Comparison of ENCODE assay signal across 8 cellular contexts in the genomic region with DNA sequence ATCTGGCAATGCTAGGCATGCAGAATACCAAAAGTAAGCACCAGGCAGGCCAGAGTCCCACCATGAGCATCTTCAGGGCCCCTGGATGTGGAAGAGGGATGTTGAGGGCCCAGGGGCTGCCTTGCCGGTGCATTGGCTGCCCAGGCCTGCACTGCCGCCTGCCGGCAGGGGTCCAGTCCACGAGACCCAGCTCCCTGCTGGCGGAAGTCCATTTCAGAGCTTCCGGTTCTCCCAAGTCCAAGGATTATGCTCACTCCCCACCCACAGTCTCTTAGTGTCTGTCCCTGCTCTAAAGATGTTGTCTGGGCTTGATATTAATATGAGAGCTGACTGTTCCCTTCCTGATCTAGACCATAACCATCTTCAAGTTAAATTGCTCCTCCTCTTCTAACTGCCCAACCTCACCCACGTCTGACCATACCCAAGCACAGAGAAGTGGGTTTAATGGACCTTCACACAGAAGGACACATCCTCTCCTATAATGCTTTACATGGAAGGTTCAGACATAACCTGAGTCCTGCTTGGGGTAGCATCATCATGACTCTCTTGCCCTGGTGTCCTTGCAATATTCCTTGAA.
DNase-seq lines count a peak whose midpoint lies in the region; ATAC-seq, FAIRE-seq and TF ChIP-seq lines count a peak whose summit lies in the region.

No MANE protein-coding gene starts in this region.

- peak overlapping the region; percentile 98 for H3K9ac ChIP-seq in Loucy (ENCODE audit: low read depth, low read length, poor library complexity, severe bottlenecking)

- H4K20me1 ChIP-seq in Loucy (ENCODE audit: insufficient read depth, low read length, poor library complexity, severe bottlenecking) = no peaks in the 10 kb centered on the region

- H3K27ac ChIP-seq in lower lobe of right lung = no peak overlapping the region

- intact Hi-C loops in lower lobe of right lung (cut with DNase I) = loop anchor here (5.0 kb wide), 1 partner anchor 79 kb away; no protein-coding TSS in a partner anchor

- H3K27me3 ChIP-seq in Loucy (ENCODE audit: insufficient read depth, low read length, poor library complexity, severe bottlenecking) (no peaks in the 10 kb centered on the region), bronchial epithelial cell (ENCODE audit: control insufficient read depth, insufficient read depth, low read length) (no peaks in the 10 kb centered on the region), lower lobe of right lung (ENCODE audit: low read depth) (peaks cover 6% of the 10 kb centered on the region)

- FAIRE-seq in bronchial epithelial cell (lab: Jason Lieb, UNC) = no peak

- H3K4me1 ChIP-seq in Loucy (ENCODE audit: insufficient read depth, low read length, poor library complexity, severe bottlenecking) (peaks cover 87% of the 10 kb centered on the region), lower lobe of right lung (no peaks in the 10 kb centered on the region)

- TF ChIP-seq CTCF in Loucy (conservative IDR thresholded peaks at IDR 0.05; ENCODE audit: low read length) (peak; percentile 87), bronchial epithelial cell (IDR thresholded peaks at IDR 0.05; ENCODE audit: insufficient read depth, low read length, severe bottlenecking) (peak; percentile 83), lower lobe of right lung (IDR thresholded peaks at IDR 0.05) (peak; percentile 61)

- no peak overlapping the region for H2AFZ ChIP-seq in Loucy (ENCODE audit: low read length)

- peaks cover 7% of the 10 kb centered on the region; the same call in 1 of the 2 replicates for H3F3A ChIP-seq in Loucy (ENCODE audit: low read depth)

- H3K9me3 ChIP-seq in Loucy (ENCODE audit: insufficient read depth, low read depth, low read length) = no peaks in the 10 kb centered on the region
- H3K9me3 ChIP-seq in lower lobe of right lung = no peaks in the 10 kb centered on the region

- peak overlapping the region; percentile 93 for H3K4me2 ChIP-seq in Loucy (ENCODE audit: low read depth, low read length, poor library complexity, severe bottlenecking)

- peak overlapping the region; percentile 27 for H3K4me3 ChIP-seq in Loucy (ENCODE audit: low read length, poor library complexity, severe bottlenecking)
- no peak overlapping the region for H3K4me3 ChIP-seq in bronchial epithelial cell (ENCODE audit: low read depth, low read length)
- no peak overlapping the region for H3K4me3 ChIP-seq in lower lobe of right lung

- H3K79me2 ChIP-seq in Loucy (ENCODE audit: insufficient read depth, low read length) = peaks cover 56% of the 10 kb centered on the region

- H3K36me3 ChIP-seq in Loucy (ENCODE audit: insufficient read depth, low read length) (no peaks in the 10 kb centered on the region), bronchial epithelial cell (ENCODE audit: control insufficient read depth, insufficient read depth, low read length) (no peaks in the 10 kb centered on the region), lower lobe of right lung (no peaks in the 10 kb centered on the region)

- H3K9me2 ChIP-seq in Loucy (replicated peaks; ENCODE audit: low read depth, low read length) = no peaks in the 10 kb centered on the region

- DNase-seq in AML-193 (lab: John Stamatoyannopoulos, UW) = peak; percentile 33 to 38
- peak; percentile 28 for DNase-seq in bronchial epithelial cell (ENCODE audit: low read depth)
- peak; percentile 73 for DNase-seq in lower lobe of right lung
- DNase-seq in DMS153 treated with DMSO at 0.1 percent for 48 hours (lab: John Stamatoyannopoulos, UW; ENCODE audit: unreplicated experiment) = no peak
- no peak for DNase-seq in NCI-H526 treated with DMSO at 0.1 percent for 48 hours (lab: John Stamatoyannopoulos, UW)
- DNase-seq in NCI-H2029 (lab: John Stamatoyannopoulos, UW) = no peak

- ATAC-seq in lower lobe of right lung (peak; percentile 73 to 75), GM21381 (IDR thresholded peaks at IDR 0.05; ENCODE audit: unreplicated experiment) (no peak)

Comparison
In these comparisons a context has a peak if more than half of its experiments do, and no peak if none do; other contexts are left out.
1. DNase-seq: peak in AML-193 (2 of 2), bronchial epithelial cell (single experiment) and lower lobe of right lung (single experiment); none in DMS153 treated with DMSO at 0.1 percent for 48 hours (single experiment), NCI-H526 treated with DMSO at 0.1 percent for 48 hours (single experiment) and NCI-H2029 (single experiment).
2. Peak in every context shown above with its lines, with median percentiles within 50 percentile points of each other: CTCF ChIP-seq.